Comparison of ENCODE assay signal across 1 cellular context in the genomic region with DNA sequence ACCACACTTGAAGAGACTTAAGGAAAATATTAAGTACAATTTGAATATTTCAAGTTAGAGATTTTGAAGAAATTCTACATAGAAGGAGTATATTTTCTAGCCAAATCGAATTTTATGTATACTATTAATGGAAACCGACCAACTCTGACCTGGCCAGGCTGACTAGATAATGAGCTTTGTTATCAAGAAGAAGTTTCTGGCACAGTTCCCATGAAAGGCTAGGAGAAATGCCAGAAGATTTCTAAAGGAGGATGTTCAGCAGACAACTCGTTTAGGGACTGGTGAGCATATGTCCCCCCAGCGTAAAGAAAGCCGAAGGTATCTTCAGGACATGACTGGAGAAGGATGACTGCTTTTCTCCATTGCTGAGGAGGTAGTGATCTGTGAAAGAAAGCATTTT.
TF ChIP-seq lines count a peak whose summit lies in the region.

No MANE protein-coding gene starts in this region.

TF ChIP-seq in HepG2, 621 proteins besides CTCF, POLR2A, EP300 and RAD21 (continued from another document):
- TF ChIP-seq GTF2F1 (IDR thresholded peaks at IDR 0.05; ENCODE audit: low read length), result no peak
- TF ChIP-seq, protein P1, sequence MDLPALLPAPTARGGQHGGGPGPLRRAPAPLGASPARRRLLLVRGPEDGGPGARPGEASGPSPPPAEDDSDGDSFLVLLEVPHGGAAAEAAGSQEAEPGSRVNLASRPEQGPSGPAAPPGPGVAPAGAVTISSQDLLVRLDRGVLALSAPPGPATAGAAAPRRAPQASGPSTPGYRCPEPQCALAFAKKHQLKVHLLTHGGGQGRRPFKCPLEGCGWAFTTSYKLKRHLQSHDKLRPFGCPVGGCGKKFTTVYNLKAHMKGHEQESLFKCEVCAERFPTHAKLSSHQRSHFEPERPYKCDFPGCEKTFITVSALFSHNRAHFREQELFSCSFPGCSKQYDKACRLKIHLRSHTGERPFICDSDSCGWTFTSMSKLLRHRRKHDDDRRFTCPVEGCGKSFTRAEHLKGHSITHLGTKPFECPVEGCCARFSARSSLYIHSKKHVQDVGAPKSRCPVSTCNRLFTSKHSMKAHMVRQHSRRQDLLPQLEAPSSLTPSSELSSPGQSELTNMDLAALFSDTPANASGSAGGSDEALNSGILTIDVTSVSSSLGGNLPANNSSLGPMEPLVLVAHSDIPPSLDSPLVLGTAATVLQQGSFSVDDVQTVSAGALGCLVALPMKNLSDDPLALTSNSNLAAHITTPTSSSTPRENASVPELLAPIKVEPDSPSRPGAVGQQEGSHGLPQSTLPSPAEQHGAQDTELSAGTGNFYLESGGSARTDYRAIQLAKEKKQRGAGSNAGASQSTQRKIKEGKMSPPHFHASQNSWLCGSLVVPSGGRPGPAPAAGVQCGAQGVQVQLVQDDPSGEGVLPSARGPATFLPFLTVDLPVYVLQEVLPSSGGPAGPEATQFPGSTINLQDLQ (CRISPR knock-in tag; IDR thresholded peaks at IDR 0.05), result no peak
